In the genomic region with DNA sequence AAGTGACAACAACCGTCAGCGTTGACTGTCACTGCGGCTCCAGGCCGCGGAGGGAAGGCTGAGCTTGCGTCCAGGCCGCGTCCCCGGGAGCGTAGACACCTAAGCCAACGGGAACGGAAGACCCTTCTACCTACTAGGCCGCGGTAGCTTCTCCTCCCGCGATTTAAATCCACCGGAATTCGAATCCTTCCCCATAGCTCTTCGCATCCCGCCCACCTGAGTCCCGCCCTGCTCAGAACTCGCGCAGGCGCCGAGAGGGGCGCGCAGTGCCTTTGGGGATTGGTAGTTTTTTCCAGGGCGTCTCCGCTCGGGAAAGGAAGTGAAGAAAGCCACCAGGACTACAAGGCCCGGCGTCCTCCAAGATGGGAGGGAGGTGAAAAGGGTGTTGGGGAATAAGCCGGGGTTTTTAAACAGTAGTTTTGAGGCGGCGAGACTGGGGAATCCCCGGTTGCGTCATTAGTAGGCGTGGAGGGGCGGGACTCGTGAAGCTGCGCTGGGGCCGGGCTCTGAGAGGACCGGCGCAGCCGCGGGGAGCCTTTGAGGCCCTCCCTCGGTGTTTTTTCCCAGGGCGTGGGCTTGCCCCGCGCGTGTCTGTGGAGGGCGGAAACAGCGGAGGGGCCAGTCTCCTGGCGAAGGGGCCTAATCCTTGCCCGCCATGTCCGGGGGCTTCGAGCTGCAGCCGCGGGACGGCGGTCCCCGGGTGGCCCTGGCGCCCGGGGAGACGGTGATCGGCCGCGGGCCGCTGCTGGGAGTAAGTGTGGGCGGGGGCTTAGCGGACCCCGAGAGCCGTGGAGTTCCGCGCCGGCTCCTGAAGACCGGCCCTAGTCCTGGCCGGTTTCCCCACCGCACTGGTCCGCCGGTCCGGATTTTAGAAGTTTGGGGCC, we compare ENCODE assay signal across 1 cellular context.
TF ChIP-seq lines count a peak whose summit lies in the region.

A gene with protein sequence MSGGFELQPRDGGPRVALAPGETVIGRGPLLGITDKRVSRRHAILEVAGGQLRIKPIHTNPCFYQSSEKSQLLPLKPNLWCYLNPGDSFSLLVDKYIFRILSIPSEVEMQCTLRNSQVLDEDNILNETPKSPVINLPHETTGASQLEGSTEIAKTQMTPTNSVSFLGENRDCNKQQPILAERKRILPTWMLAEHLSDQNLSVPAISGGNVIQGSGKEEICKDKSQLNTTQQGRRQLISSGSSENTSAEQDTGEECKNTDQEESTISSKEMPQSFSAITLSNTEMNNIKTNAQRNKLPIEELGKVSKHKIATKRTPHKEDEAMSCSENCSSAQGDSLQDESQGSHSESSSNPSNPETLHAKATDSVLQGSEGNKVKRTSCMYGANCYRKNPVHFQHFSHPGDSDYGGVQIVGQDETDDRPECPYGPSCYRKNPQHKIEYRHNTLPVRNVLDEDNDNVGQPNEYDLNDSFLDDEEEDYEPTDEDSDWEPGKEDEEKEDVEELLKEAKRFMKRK (plus strand): TSS at position 509 of the 884 bp plus-strand sequence. CDS start 147 bp downstream, at position 656.
TSS of gene FBXO48 (minus strand) at position 218 of the 884 bp plus-strand sequence. CDS start 2,149 bp downstream, outside the sequence.

TF ChIP-seq in K562, 482 proteins besides CTCF, POLR2A, EP300 and RAD21 (continued from another document and continues in another):
- TF ChIP-seq MLLT1 (IDR thresholded peaks at IDR 0.05) (no peak), POLR3A (IDR thresholded peaks at IDR 0.05; ENCODE audit: borderline replicate concordance, extremely low read depth, insufficient read depth, insufficient read length) (no peak), NRF1 (conservative IDR thresholded peaks at IDR 0.05 in 1 of 2, IDR thresholded peaks at IDR 0.05 in 1 of 2) (peak; percentile 97), CREB3 (tag; conservative IDR thresholded peaks at IDR 0.05; ENCODE audit: low read depth) (no peak), KAT2B (IDR thresholded peaks at IDR 0.05; ENCODE audit: low read depth, low read length) (no peak), TEAD1 (CRISPR knock-in tag; IDR thresholded peaks at IDR 0.05) (peak; percentile 21 to 51; a peak in 2 of 4 replicates), MEF2D (tag; conservative IDR thresholded peaks at IDR 0.05; ENCODE audit: low read depth) (no peak), ATF2 (CRISPR knock-in tag; IDR thresholded peaks at IDR 0.05) (no peak), PHF8 (IDR thresholded peaks at IDR 0.05; ENCODE audit: borderline replicate concordance, low read length) (peak; percentile 70; the same call in 1 of the 2 replicates), KLF13 (tag; IDR thresholded peaks at IDR 0.05; ENCODE audit: borderline replicate concordance, low read depth) (peak; percentile 19), CBX3 (IDR thresholded peaks at IDR 0.05; ENCODE audit: borderline replicate concordance in 1 of 2, low read length in 2 of 2) (no peak), GATAD2B (IDR thresholded peaks at IDR 0.05; ENCODE audit: borderline replicate concordance) (peak; percentile 91), ZNF347 (CRISPR knock-in tag; IDR thresholded peaks at IDR 0.05; ENCODE audit: low read depth) (no peak), ZNF592 (IDR thresholded peaks at IDR 0.05) (peak; percentile 74; the same call in 1 of the 2 replicates), ZNF232 (CRISPR knock-in tag; IDR thresholded peaks at IDR 0.05) (no peak), KLF6 (CRISPR knock-in tag; IDR thresholded peaks at IDR 0.05; ENCODE audit: borderline replicate concordance) (no peak; the same call in 1 of the 2 replicates), TAF7 (tag; IDR thresholded peaks at IDR 0.05) (no peak), ZNF644 (tag; IDR thresholded peaks at IDR 0.05; ENCODE audit: low read depth) (peak; percentile 82), CBFB (CRISPR knock-in tag; IDR thresholded peaks at IDR 0.05) (no peak), NCOA4 (IDR thresholded peaks at IDR 0.05; ENCODE audit: partially characterized antibody) (no peak), SIN3A (IDR thresholded peaks at IDR 0.05; ENCODE audit: borderline replicate concordance in 2 of 2, control insufficient read depth in 1 of 2, low read depth in 2 of 2, low read length in 2 of 2) (peak; percentile 72 to 85), ARID1B (IDR thresholded peaks at IDR 0.05) (0 out of 2 replicates have a peak, but pooled peaks have one; percentile 8), NBN (IDR thresholded peaks at IDR 0.05; ENCODE audit: low read depth) (no peak), ZBED1 (IDR thresholded peaks at IDR 0.05) (no peak), MAFK (IDR thresholded peaks at IDR 0.05; ENCODE audit: low read length) (no peak), ZHX1 (conservative IDR thresholded peaks at IDR 0.05; ENCODE audit: low read length) (no peak), ASH1L (IDR thresholded peaks at IDR 0.05; ENCODE audit: borderline replicate concordance, low read depth, partially characterized antibody) (no peak), HOMEZ (CRISPR knock-in tag; IDR thresholded peaks at IDR 0.05) (no peak), SRSF7 (optimal IDR thresholded peaks at IDR 0.05; ENCODE audit: low read depth, low read length) (no peak), PURB (CRISPR knock-in tag; IDR thresholded peaks at IDR 0.05; ENCODE audit: low read depth) (no peak), HLTF (IDR thresholded peaks at IDR 0.05) (no peak)
- TF ChIP-seq, protein P1, sequence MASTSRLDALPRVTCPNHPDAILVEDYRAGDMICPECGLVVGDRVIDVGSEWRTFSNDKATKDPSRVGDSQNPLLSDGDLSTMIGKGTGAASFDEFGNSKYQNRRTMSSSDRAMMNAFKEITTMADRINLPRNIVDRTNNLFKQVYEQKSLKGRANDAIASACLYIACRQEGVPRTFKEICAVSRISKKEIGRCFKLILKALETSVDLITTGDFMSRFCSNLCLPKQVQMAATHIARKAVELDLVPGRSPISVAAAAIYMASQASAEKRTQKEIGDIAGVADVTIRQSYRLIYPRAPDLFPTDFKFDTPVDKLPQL (IDR thresholded peaks at IDR 0.05; ENCODE audit: extremely low read depth, insufficient read length): no peak
- TF ChIP-seq, protein P2, sequence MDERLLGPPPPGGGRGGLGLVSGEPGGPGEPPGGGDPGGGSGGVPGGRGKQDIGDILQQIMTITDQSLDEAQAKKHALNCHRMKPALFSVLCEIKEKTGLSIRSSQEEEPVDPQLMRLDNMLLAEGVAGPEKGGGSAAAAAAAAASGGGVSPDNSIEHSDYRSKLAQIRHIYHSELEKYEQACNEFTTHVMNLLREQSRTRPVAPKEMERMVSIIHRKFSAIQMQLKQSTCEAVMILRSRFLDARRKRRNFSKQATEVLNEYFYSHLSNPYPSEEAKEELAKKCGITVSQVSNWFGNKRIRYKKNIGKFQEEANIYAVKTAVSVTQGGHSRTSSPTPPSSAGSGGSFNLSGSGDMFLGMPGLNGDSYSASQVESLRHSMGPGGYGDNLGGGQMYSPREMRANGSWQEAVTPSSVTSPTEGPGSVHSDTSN (CRISPR knock-in tag; IDR thresholded peaks at IDR 0.05; ENCODE audit: low read depth): no peak
- TF ChIP-seq, protein P2 (tag; conservative IDR thresholded peaks at IDR 0.05; ENCODE audit: low read depth): no peak
- TF ChIP-seq, protein P3, sequence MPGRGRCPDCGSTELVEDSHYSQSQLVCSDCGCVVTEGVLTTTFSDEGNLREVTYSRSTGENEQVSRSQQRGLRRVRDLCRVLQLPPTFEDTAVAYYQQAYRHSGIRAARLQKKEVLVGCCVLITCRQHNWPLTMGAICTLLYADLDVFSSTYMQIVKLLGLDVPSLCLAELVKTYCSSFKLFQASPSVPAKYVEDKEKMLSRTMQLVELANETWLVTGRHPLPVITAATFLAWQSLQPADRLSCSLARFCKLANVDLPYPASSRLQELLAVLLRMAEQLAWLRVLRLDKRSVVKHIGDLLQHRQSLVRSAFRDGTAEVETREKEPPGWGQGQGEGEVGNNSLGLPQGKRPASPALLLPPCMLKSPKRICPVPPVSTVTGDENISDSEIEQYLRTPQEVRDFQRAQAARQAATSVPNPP (IDR thresholded peaks at IDR 0.05; ENCODE audit: borderline replicate concordance, insufficient read depth, insufficient read length): no peak
